ENCODE assay signal across 8 cellular contexts in genomic region chr11:130068986-130069683, GRCh38. TPM values are rescaled to one million over a fixed set of nuclear protein-coding genes. Genes with fewer than 3 reads are reported as not detected.
DNase-seq lines count a peak whose midpoint lies in the region; ATAC-seq, FAIRE-seq and TF ChIP-seq lines count a peak whose summit lies in the region.

No MANE protein-coding gene starts in this region.

- TF ChIP-seq CTCF in omental fat pad (IDR thresholded peaks at IDR 0.05) (no peak), GM10248 (IDR thresholded peaks at IDR 0.05; ENCODE audit: control extremely low read depth, extremely low read depth, low read depth, missing control alignments) (no peak)

- peak; percentile 37 for ATAC-seq in GM21447 (IDR thresholded peaks at IDR 0.05; ENCODE audit: unreplicated experiment)
- peak; percentile 82 for ATAC-seq in omental fat pad (ENCODE audit: low FRiP score)

- peak; percentile 67 for DNase-seq in DMS53 treated with DMSO at 0.1 percent for 48 hours (lab: John Stamatoyannopoulos, UW; ENCODE audit: unreplicated experiment)
- peak; percentile 72 for DNase-seq in HT1080 (ENCODE audit: low read depth)
- peak; percentile 55 for DNase-seq in RCC 7860 (ENCODE audit: low spot score)
- DNase-seq in activated naive CD4-positive, alpha-beta T cell treated with anti-CD3 and anti-CD28 coated beads, Interleukin-2, amount 50 U/mL, for 16 hours = peak; percentile 64
- peak; percentile 60 for DNase-seq in globus pallidus (ENCODE audit: low spot score)
- DNase-seq in omental fat pad (ENCODE audit: low spot score) = no peak
- no peak for DNase-seq in GM10248 (ENCODE audit: extremely low spot score)

- CTCF ChIA-PET in GM10248 (lab: Yijun Ruan, JAX) = no interaction called here

- no peak for FAIRE-seq in RCC 7860 (lab: Jason Lieb, UNC)

- POLR2A ChIA-PET in GM10248 (lab: Yijun Ruan, JAX) = interaction anchor here (0.6 kb wide), 1 partner anchor 66 kb away, joined by 3 read pairs; no protein-coding TSS in a partner anchor

RNA-seq across cellular contexts. Expression of gene APLP2, which starts 0.6 kb away (rescaled TPM):
- 74.3 and 87.6 TPM in 2 replicates for total RNA-seq in HT1080 (2014; rRNA removed; shearing (Covaris generic))
- 155 and 197 TPM in 2 replicates for polyA plus RNA-seq in HT1080 (2015; cell fraction: cytosol; rRNA removed)
- 420 and 448 TPM in 2 replicates for polyA plus RNA-seq in HT1080 (2015; cell fraction: nucleus; rRNA removed)
- 100 to 1,000 TPM; 288 to 530 (median 485) TPM for total RNA-seq in omental fat pad

Comparison
In these comparisons a context has a peak if more than half of its experiments do, and no peak if none do; other contexts are left out.
1. DNase-seq: peak in DMS53 treated with DMSO at 0.1 percent for 48 hours (single experiment), HT1080 (single experiment), RCC 7860 (single experiment), activated naive CD4-positive, alpha-beta T cell treated with anti-CD3 and anti-CD28 coated beads, Interleukin-2, amount 50 U/mL, for 16 hours (single experiment) and globus pallidus (single experiment); none in omental fat pad (single experiment) and GM10248 (single experiment).